In the genomic region with DNA sequence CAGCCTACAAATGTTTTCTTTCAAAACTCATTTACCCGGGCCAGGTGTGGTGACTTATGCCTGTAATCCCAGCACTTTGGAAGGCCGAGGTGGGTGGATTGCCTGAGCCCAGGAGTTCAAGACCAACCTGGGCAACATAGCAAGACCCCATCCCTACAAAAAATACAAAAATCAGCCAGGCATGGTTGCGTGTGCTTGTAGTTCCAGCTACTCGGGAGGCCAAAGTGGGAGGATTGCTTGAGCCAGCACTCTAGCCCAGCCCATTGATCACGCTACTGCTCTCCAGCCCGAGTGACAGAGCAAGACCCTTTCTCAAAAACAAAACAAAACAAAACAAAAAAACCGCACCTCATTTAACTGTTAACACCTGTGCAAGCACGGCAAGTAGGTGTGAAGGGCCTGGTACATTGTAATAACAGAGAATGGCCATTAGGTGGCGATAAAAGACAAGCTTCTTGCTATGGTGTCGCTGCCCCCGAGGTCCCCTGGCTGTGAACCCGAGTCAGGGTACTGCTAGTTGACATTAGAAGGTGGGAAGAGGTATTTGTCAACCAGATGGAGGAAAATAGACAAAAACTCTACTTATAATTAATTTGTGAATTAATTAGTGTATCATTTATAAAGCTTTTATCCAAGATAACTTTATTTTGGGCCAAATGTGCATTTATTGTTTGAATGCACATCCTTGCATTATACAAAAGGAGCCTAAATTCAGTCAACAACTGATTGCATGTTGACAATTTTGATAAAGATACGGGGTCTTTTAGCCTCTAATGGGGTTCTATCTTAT, we compare ENCODE assay signal across 8 cellular contexts.
DNase-seq lines count a peak whose midpoint lies in the region; ATAC-seq, FAIRE-seq and TF ChIP-seq lines count a peak whose summit lies in the region.

No MANE protein-coding gene starts in this region.

- no peak for TF ChIP-seq EP300 in stomach (IDR thresholded peaks at IDR 0.05)

- H3K4me1 ChIP-seq in stomach, result peaks cover 0 to 23% (median 7%) of the 10 kb centered on the region in 4 donors

- no peaks in the 10 kb centered on the region for H3K27me3 ChIP-seq in stomach

- H3K27ac ChIP-seq in stomach, result no peak overlapping the region

- no peak overlapping the region for H3K4me3 ChIP-seq in stomach

- 24 to 26% (median 24%) methylated on average over 13 of the region's 13 CpGs for WGBS in stomach, 5 donors

- TF ChIP-seq CTCF in stomach (IDR thresholded peaks at IDR 0.05), result peak in 5 of 7 experiments; percentile 81 to 91 (median 90)

- no peak for TF ChIP-seq POLR2A in stomach (IDR thresholded peaks at IDR 0.05)

- peak; percentile 65 for ATAC-seq in GM18502 (IDR thresholded peaks at IDR 0.05; ENCODE audit: poor library complexity, unreplicated experiment)
- peak; percentile 59 for ATAC-seq in HG03460 (IDR thresholded peaks at IDR 0.05; ENCODE audit: unreplicated experiment)

- intact Hi-C loops in stomach (cut with DNase I; ENCODE audit: low total_unique reads), result loop anchor here (5.0 kb wide), 1 partner anchor 199 kb away; no protein-coding TSS in a partner anchor

- FAIRE-seq in endometrium (lab: Jason Lieb, UNC), result peak; percentile 70

- no peaks in the 10 kb centered on the region for H3K9me3 ChIP-seq in stomach

- in situ Hi-C loops in ACHN (cut with HindIII; ENCODE audit: low pct_ligation_motif_present, low pct_unique_long_range_greater_than_20kb, low sequenced_read_pairs), result loop anchor here (10.0 kb wide), 1 partner anchor 197 kb away; no protein-coding TSS in a partner anchor

- DNase-seq in ACHN (peak; percentile 64), NCI-H526 treated with DMSO at 0.1 percent for 48 hours (lab: John Stamatoyannopoulos, UW) (peak; percentile 78), midbrain (lab: John Stamatoyannopoulos, UW) (peak; percentile 67), stomach (peak; percentile 44)
- peak; percentile 12 to 16 for DNase-seq in activated CD4-positive, alpha-beta T cell treated with anti-CD3 and anti-CD28 coated beads, Interleukin-2, amount 50 U/mL, for 4 hours

- H3K36me3 ChIP-seq in stomach, result no peaks in the 10 kb centered on the region

Comparison
In these comparisons a context has a peak if more than half of its experiments do, and no peak if none do; other contexts are left out.
1. DNase-seq: peak in every context shown above with its lines; median percentile 78 in NCI-H526 treated with DMSO at 0.1 percent for 48 hours; 67 in midbrain; 64 in ACHN; 44 in stomach; 14 in activated CD4-positive, alpha-beta T cell treated with anti-CD3 and anti-CD28 coated beads, Interleukin-2, amount 50 U/mL, for 4 hours.